8 cellular contexts compared by ENCODE assay signal in the genomic region with DNA sequence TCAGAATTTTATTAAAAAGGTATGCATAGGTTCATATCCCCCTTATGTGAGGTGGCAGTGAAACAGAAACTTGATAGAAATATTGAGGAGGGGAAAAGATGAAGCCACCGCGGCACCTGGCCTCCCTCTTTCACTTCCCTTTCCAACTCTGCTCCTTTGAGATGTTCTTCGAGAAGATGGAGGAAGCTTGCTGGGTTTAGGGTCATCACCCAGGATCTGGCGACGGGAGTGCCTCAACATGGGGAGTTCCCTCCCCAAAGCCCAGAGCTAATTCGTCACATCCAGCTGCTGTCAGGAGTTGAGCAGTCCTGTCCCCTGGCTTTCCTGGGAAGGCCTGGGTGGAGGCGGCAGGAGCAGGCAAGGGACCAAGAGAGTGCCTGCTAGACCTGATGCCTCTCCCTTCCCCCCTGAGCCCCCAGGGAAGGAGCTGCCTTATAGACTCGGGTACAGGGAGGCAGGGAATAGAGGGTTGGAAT. TPM values are rescaled to one million over a fixed set of nuclear protein-coding genes. Genes with fewer than 3 reads are reported as not detected.
A peak's percentile ranks its signal among the peaks of the same experiment; 100 is the strongest.
DNase-seq lines count a peak whose midpoint lies in the region; ATAC-seq and TF ChIP-seq lines count a peak whose summit lies in the region.

No MANE protein-coding gene starts in this region.

- H3K27me3 Mint-ChIP-seq in CD14-positive monocyte (ENCODE audit: low read depth in 3 of 3) (no peaks in the 10 kb centered on the region), brain (peaks cover 8% of the 10 kb centered on the region)

- intact Hi-C loops in CD14-positive monocyte (cut with micrococcal nuclease) (no loop called here), psoas muscle (cut with DNase I) (loop anchor here (5.0 to 10.0 kb wide), 2 partner anchors 80 to 402 kb away; no protein-coding TSS in a partner anchor)

- H3K4me1 ChIP-seq in psoas muscle = peaks cover 83% of the 10 kb centered on the region

- no peaks in the 10 kb centered on the region for H3K27me3 ChIP-seq in psoas muscle (ENCODE audit: insufficient read depth in 3 of 3, low read length in 2 of 3)

- H3K4me3 Mint-ChIP-seq in CD14-positive monocyte (peak overlapping the region; percentile 70 to 81), brain (peak overlapping the region; percentile 25 to 84 (median 76))

- H3K36me3 Mint-ChIP-seq in CD14-positive monocyte (peaks cover 18% of the 10 kb centered on the region in 2 donors), brain (no peaks in the 10 kb centered on the region)

- H3K9me3 ChIP-seq in psoas muscle = no peaks in the 10 kb centered on the region

- peak overlapping the region; percentile 50 for H3K4me3 ChIP-seq in psoas muscle

- H3K9me3 Mint-ChIP-seq in CD14-positive monocyte = no peaks in the 10 kb centered on the region
- H3K9me3 Mint-ChIP-seq in brain = no peaks in the 10 kb centered on the region

- TF ChIP-seq CTCF in CD14-positive monocyte (IDR thresholded peaks at IDR 0.05) (no peak), brain (conservative IDR thresholded peaks at IDR 0.05) (no peak), psoas muscle (IDR thresholded peaks at IDR 0.05) (no peak)

- no peaks in the 10 kb centered on the region for H3K36me3 ChIP-seq in psoas muscle (ENCODE audit: insufficient read depth in 1 of 2, low read depth in 1 of 2)

- peaks cover 47% of the 10 kb centered on the region for H3K4me1 Mint-ChIP-seq in CD14-positive monocyte
- peaks cover 60% of the 10 kb centered on the region for H3K4me1 Mint-ChIP-seq in brain

- H3K27ac ChIP-seq in psoas muscle = peak overlapping the region; percentile 99

- 65 to 76% (median 71%) methylated on average over 8 of the region's 8 CpGs for WGBS in psoas muscle, 3 donors

- DNase-seq in CD14-positive monocyte (ENCODE audit: low spot score) = peak; percentile 58
- no peak for DNase-seq in psoas muscle
- DNase-seq in dermis blood vessel endothelial cell = no peak
- DNase-seq in cerebellum (ENCODE audit: low spot score) = no peak
- DNase-seq in ecto neural progenitor cell (ENCODE audit: low spot score) = no peak

- ATAC-seq in GM19395 (IDR thresholded peaks at IDR 0.05; ENCODE audit: unreplicated experiment) (peak; percentile 53), HG03457 (IDR thresholded peaks at IDR 0.05; ENCODE audit: unreplicated experiment) (peak; percentile 33), psoas muscle (no peak)

- H3K27ac Mint-ChIP-seq in CD14-positive monocyte (peak overlapping the region; percentile 80 to 94 (median 91)), brain (peak overlapping the region in 4 of 5 experiments; percentile 37 to 95 (median 83))

RNA-seq across cellular contexts. Expression of a gene that starts 29.1 kb away (rescaled TPM):
- polyA plus RNA-seq in CD14-positive monocyte = 1 to 10 TPM; 2.1 to 5.6 TPM
- polyA plus RNA-seq in brain (ENCODE audit: insufficient read depth, low read depth, low replicate concordance) = 3.2 TPM
- total RNA-seq in psoas muscle = 10 to 100 TPM; 32.7 to 49.4 (median 39.6) TPM
- polyA plus RNA-seq in psoas muscle = 10 to 100 TPM in 1 of 3 donors, 1 to 10 TPM in 2; 4.6 to 15.1 (median 8.9) TPM
- 20.6 and 28.9 TPM in 2 replicates for total RNA-seq in dermis blood vessel endothelial cell
- 7.6 TPM for total RNA-seq in cerebellum

Comparison
In these comparisons a context has a peak if more than half of its experiments do, and no peak if none do; other contexts are left out.
1. ATAC-seq: peak in GM19395 (single experiment) and HG03457 (single experiment); none in psoas muscle (0 of 4).
2. intact Hi-C loops: an anchor here in psoas muscle (5.0 to 10.0 kb wide); none called in CD14-positive monocyte.